16 cellular contexts compared by ENCODE assay signal in the genomic region with DNA sequence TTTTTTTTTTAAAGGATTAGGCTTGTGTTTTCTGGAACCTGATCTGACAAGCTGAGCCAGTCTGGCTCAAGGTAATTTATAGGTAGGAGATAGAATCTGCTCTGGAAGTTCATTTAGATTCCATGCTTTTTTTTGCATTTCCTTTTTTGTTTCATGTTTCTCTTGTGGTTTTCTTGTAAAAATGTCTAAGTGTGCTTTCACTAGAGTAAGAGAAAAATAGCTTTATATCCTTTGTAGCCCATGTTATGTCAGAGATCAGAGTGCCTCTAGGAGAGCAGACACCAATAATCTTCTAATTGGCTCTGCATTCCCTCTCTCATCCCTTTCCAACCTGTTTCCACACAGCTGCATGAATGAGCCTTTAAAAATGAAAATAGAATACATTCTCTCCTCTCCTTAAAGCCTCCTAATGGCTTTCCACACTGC.
A peak's percentile ranks its signal among the peaks of the same experiment; 100 is the strongest.
DNase-seq lines count a peak whose midpoint lies in the region; FAIRE-seq and TF ChIP-seq lines count a peak whose summit lies in the region.
"Had no signal": no experiment of that assay in that cellular context is flagged by ENCODE, and none has a peak within 500 bp of the region (broad histone marks: within the 10 kb centered on the region; RNA-seq: fewer than 3 reads in every experiment).

No MANE protein-coding gene starts in this region.

- H3K9ac ChIP-seq in astrocyte (ENCODE audit: low read length), result no peak overlapping the region

- H3K27ac ChIP-seq in astrocyte (ENCODE audit: low read depth, low read length), result no peak overlapping the region
- H3K27ac ChIP-seq in dorsolateral prefrontal cortex, result no peak overlapping the region
- H3K27ac ChIP-seq: coronary artery, HL-60 had no signal

- H3K4me1 ChIP-seq in astrocyte (ENCODE audit: insufficient read depth, low read length) (no peaks in the 10 kb centered on the region), neuron (ENCODE audit: insufficient read depth, low read length) (no peaks in the 10 kb centered on the region)

- H3K9me3 ChIP-seq in astrocyte (ENCODE audit: insufficient read depth, low read depth, low read length) (no peaks in the 10 kb centered on the region), neuron (ENCODE audit: low read length) (no peaks in the 10 kb centered on the region)

- POLR2A ChIA-PET in GM10248 (lab: Yijun Ruan, JAX), result no interaction called here

- TF ChIP-seq CTCF in astrocyte (IDR thresholded peaks at IDR 0.05; ENCODE audit: insufficient read depth, low read depth, low read length), result no peak
- no peak for TF ChIP-seq CTCF in GM10248 (IDR thresholded peaks at IDR 0.05; ENCODE audit: control extremely low read depth, extremely low read depth, low read depth, missing control alignments)
- TF ChIP-seq CTCF in dorsolateral prefrontal cortex (IDR thresholded peaks at IDR 0.05 in 54 of 56, conservative IDR thresholded peaks at IDR 0.05 in 2 of 56; ENCODE audit: low read depth in 1 of 56, partially characterized antibody in 56 of 56), result no peak

- DNase-seq in DMS114 treated with DMSO at 0.1 percent for 48 hours (lab: John Stamatoyannopoulos, UW; ENCODE audit: unreplicated experiment) (peak; percentile 97), HTR-8/SVneo (ENCODE audit: insufficient read length, low spot score) (peak; percentile 14), astrocyte (ENCODE audit: low read depth) (peak; percentile 10), GM10248 (ENCODE audit: extremely low spot score) (no peak), dorsolateral prefrontal cortex (no peak), kidney tubule cell (ENCODE audit: low spot score) (no peak)
- DNase-seq: activated CD4-positive, alpha-beta memory T cell treated with anti-CD3 and anti-CD28 coated beads, Interleukin-2, amount 10 ng/mL, durations not matched to agents 7 days and 5 days; CD4-positive, CD25-positive, alpha-beta regulatory T cell; GDM1; glutamatergic neuron; NCI-H1694 treated with DMSO at 0.1 percent for 48 hours had no signal

- FAIRE-seq in HTR-8/SVneo (lab: Jason Lieb, UNC) (no peak), astrocyte (lab: Jason Lieb, UNC) (no peak)
- FAIRE-seq: islet of Langerhans had no signal

- H3K4me3 ChIP-seq in astrocyte (ENCODE audit: insufficient read depth, low read depth, low read length), result no peak overlapping the region
- H3K4me3 ChIP-seq in neuron (ENCODE audit: low read length), result no peak overlapping the region
- H3K4me3 ChIP-seq in dorsolateral prefrontal cortex, result no peak overlapping the region
- H3K4me3 ChIP-seq: coronary artery had no signal

- H3K4me3 Mint-ChIP-seq in astrocyte (ENCODE audit: unreplicated experiment), result no peak overlapping the region
- H3K4me3 Mint-ChIP-seq: activated CD4-positive, alpha-beta memory T cell treated with anti-CD3 and anti-CD28 coated beads, Interleukin-2, amount 10 ng/mL, durations not matched to agents 7 days and 5 days; CD4-positive, CD25-positive, alpha-beta regulatory T cell had no signal

- H2AFZ ChIP-seq in astrocyte (ENCODE audit: low read depth, low read length), result peak overlapping the region; percentile 20
- peak overlapping the region; percentile 26 for H2AFZ ChIP-seq in neuron (ENCODE audit: low read depth, low read length)

- H3K36me3 ChIP-seq in astrocyte (ENCODE audit: insufficient read depth, low read length), result no peaks in the 10 kb centered on the region
- H3K36me3 ChIP-seq in neuron (ENCODE audit: insufficient read depth, low read length), result no peaks in the 10 kb centered on the region

- no peaks in the 10 kb centered on the region for H3K79me2 ChIP-seq in astrocyte (ENCODE audit: insufficient read depth, low read length)

- H3K4me2 ChIP-seq in astrocyte (ENCODE audit: low read length), result no peak overlapping the region

- intact Hi-C loops in dorsolateral prefrontal cortex (cut with DNase I), result no loop called here

- H4K20me1 ChIP-seq in astrocyte (ENCODE audit: insufficient read depth, low read length), result no peaks in the 10 kb centered on the region

- H3K27ac Mint-ChIP-seq in astrocyte (ENCODE audit: unreplicated experiment), result no peak overlapping the region
- H3K27ac Mint-ChIP-seq: activated CD4-positive, alpha-beta memory T cell treated with anti-CD3 and anti-CD28 coated beads, Interleukin-2, amount 10 ng/mL, durations not matched to agents 7 days and 5 days; activated T-helper 2 cell treated with anti-CD3 and anti-CD28 coated beads, Interferon-gamma antibody, Interleukin-2, Interleukin-4, amounts not matched to agents 10 μg/mL and 5 μg/mL and 100 μg/mL, durations not matched to agents 14 hours and 24 hours and 36 hours; CD4-positive, CD25-positive, alpha-beta regulatory T cell had no signal

- no peaks in the 10 kb centered on the region for H3K27me3 ChIP-seq in astrocyte (ENCODE audit: insufficient read depth, low read length)
- no peaks in the 10 kb centered on the region for H3K27me3 ChIP-seq in neuron (ENCODE audit: insufficient read depth, low read length)
- H3K27me3 ChIP-seq in dorsolateral prefrontal cortex, result no peaks in the 10 kb centered on the region

- peaks cover 4% of the 10 kb centered on the region for H3K4me1 Mint-ChIP-seq in astrocyte (ENCODE audit: low read depth, unreplicated experiment)
- H3K4me1 Mint-ChIP-seq: activated CD4-positive, alpha-beta memory T cell treated with anti-CD3 and anti-CD28 coated beads, Interleukin-2, amount 10 ng/mL, durations not matched to agents 7 days and 5 days; CD4-positive, CD25-positive, alpha-beta regulatory T cell had no signal

- H3K36me3 Mint-ChIP-seq in astrocyte (ENCODE audit: low read depth, unreplicated experiment), result no peaks in the 10 kb centered on the region
- H3K36me3 Mint-ChIP-seq: CD4-positive, CD25-positive, alpha-beta regulatory T cell had no signal

- CTCF ChIA-PET in GM10248 (lab: Yijun Ruan, JAX), result no interaction called here

- H3K9me3 Mint-ChIP-seq in astrocyte (ENCODE audit: unreplicated experiment), result no peaks in the 10 kb centered on the region

- H3K27me3 Mint-ChIP-seq in astrocyte (ENCODE audit: low read depth, unreplicated experiment), result no peaks in the 10 kb centered on the region
- H3K27me3 Mint-ChIP-seq: activated CD4-positive, alpha-beta memory T cell treated with anti-CD3 and anti-CD28 coated beads, Interleukin-2, amount 10 ng/mL, durations not matched to agents 7 days and 5 days; CD4-positive, CD25-positive, alpha-beta regulatory T cell had no signal

Comparison
In these comparisons a context has a peak if more than half of its experiments do, and no peak if none do; other contexts are left out.
1. DNase-seq: peak in DMS114 treated with DMSO at 0.1 percent for 48 hours (single experiment), HTR-8/SVneo (single experiment) and astrocyte (single experiment); none in GM10248 (single experiment), dorsolateral prefrontal cortex (0 of 10) and kidney tubule cell (single experiment).